Comparison of ENCODE assay signal across 24 cellular contexts in the genomic region with DNA sequence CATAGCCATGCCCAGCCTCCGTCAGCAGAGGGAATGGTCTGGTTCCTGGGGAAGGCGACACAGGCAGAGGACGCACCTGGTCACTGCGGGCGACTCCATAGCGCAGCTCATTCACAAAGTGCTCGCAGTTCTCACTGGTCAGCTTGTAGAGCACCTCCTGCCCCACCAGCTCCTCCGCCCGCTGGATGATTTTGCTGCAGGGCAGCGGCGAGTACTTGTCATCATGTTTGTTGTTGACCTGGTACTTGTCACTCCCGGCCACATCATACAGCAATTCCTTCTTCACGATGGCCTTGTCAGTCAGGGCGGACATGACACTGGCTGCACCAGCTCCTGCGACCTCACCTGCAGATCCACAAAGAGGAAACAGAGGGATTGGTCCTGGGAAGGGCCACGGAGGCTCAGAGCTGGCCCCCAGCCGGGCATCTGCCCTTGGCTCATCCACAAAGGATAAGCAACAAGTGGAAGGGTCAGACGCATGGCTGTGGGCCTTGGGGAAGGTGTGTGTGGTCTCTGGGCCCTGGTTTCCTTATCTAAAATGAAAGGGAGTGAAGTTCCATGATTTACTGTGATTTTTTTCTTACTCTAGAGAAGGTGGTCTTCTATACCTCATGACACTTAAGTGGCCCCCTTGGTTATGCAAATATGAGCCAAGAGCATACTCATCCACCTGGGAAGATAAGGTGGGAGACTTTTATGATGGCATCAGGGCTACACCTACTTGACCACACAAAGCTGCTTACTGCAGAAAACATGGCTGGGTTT. TPM values are rescaled to one million over a fixed set of nuclear protein-coding genes. Genes with fewer than 3 reads are reported as not detected.
"Had no signal": no experiment of that assay in that cellular context is flagged by ENCODE, and none has a peak within 500 bp of the region (broad histone marks: within the 10 kb centered on the region; RNA-seq: fewer than 3 reads in every experiment).

No MANE protein-coding gene starts in this region.

- H3K27ac ChIP-seq: ascending aorta, gastroesophageal sphincter, heart left ventricle, suprapubic skin, upper lobe of right lung had no signal

- H3K4me3 ChIP-seq: ascending aorta, gastroesophageal sphincter, heart left ventricle, suprapubic skin, upper lobe of right lung had no signal

- H3K27me3 Mint-ChIP-seq: activated CD4-positive, alpha-beta memory T cell treated with anti-CD3 and anti-CD28 coated beads, Interleukin-2, amount 10 ng/mL, durations not matched to agents 7 days and 5 days; activated naive CD8-positive, alpha-beta T cell treated with anti-CD3 and anti-CD28 coated beads, Interleukin-2, amount 50 U/mL, for 24 hours; memory B cell; naive thymus-derived CD8-positive, alpha-beta T cell; T-cell had no signal

- ATAC-seq: activated naive CD8-positive, alpha-beta T cell treated with anti-CD3 and anti-CD28 coated beads, Interleukin-2, amount 50 U/mL, for 24 hours; activated T-cell treated with anti-CD3 and anti-CD28 coated beads, Interleukin-2, amount 50 U/mL, for 4 hours; gastroesophageal sphincter; heart left ventricle; naive thymus-derived CD8-positive, alpha-beta T cell; SK-N-SH treated with all-trans-retinoic acid at 6 μM for 48 hours; stimulated activated naive CD8-positive, alpha-beta T cell treated with anti-CD3 and anti-CD28 coated beads, Interleukin-15, Interleukin-2, amounts not matched to agents 100 U/mL and 50 U/mL, for 24 hours; T-cell; upper lobe of right lung had no signal

- H3K9me3 ChIP-seq: ascending aorta, gastroesophageal sphincter, heart left ventricle, suprapubic skin, upper lobe of right lung had no signal

- H3K9me3 Mint-ChIP-seq: activated CD4-positive, alpha-beta memory T cell treated with anti-CD3 and anti-CD28 coated beads, Interleukin-2, amount 10 ng/mL, durations not matched to agents 7 days and 5 days; activated naive CD4-positive, alpha-beta T cell treated with anti-CD3 and anti-CD28 coated beads, Interleukin-2, amount 10 ng/mL, durations not matched to agents 7 days and 5 days; activated naive CD8-positive, alpha-beta T cell treated with anti-CD3 and anti-CD28 coated beads, Interleukin-2, amount 50 U/mL, for 24 hours; activated T-cell treated with anti-CD3 and anti-CD28 coated beads, Interleukin-2, amount 50 U/mL, for 4 hours; immature natural killer cell; memory B cell had no signal

- H3K4me1 Mint-ChIP-seq: activated CD4-positive, alpha-beta memory T cell treated with anti-CD3 and anti-CD28 coated beads, Interleukin-2, amount 10 ng/mL, durations not matched to agents 7 days and 5 days; activated naive CD4-positive, alpha-beta T cell treated with anti-CD3 and anti-CD28 coated beads, Interleukin-2, amount 10 ng/mL, durations not matched to agents 7 days and 5 days; activated naive CD8-positive, alpha-beta T cell treated with anti-CD3 and anti-CD28 coated beads, Interleukin-2, amount 50 U/mL, for 24 hours had no signal

- H3K36me3 Mint-ChIP-seq: activated naive CD4-positive, alpha-beta T cell treated with anti-CD3 and anti-CD28 coated beads, Interleukin-2, amount 10 ng/mL, durations not matched to agents 7 days and 5 days had no signal

- H3K27ac Mint-ChIP-seq: activated CD4-positive, alpha-beta memory T cell treated with anti-CD3 and anti-CD28 coated beads, Interleukin-2, amount 10 ng/mL, durations not matched to agents 7 days and 5 days; activated naive CD4-positive, alpha-beta T cell treated with anti-CD3 and anti-CD28 coated beads, Interleukin-2, amount 10 ng/mL, durations not matched to agents 7 days and 5 days; activated naive CD8-positive, alpha-beta T cell treated with anti-CD3 and anti-CD28 coated beads, Interleukin-2, amount 50 U/mL, for 24 hours; memory B cell; naive thymus-derived CD8-positive, alpha-beta T cell; T-cell had no signal

- H3K27me3 ChIP-seq: ascending aorta, gastroesophageal sphincter, heart left ventricle, suprapubic skin, upper lobe of right lung had no signal

- H3K4me1 ChIP-seq: ascending aorta, gastroesophageal sphincter, suprapubic skin, upper lobe of right lung had no signal

- H3K4me3 Mint-ChIP-seq: activated CD4-positive, alpha-beta memory T cell treated with anti-CD3 and anti-CD28 coated beads, Interleukin-2, amount 10 ng/mL, durations not matched to agents 7 days and 5 days; activated naive CD4-positive, alpha-beta T cell treated with anti-CD3 and anti-CD28 coated beads, Interleukin-2, amount 10 ng/mL, durations not matched to agents 7 days and 5 days; activated naive CD8-positive, alpha-beta T cell treated with anti-CD3 and anti-CD28 coated beads, Interleukin-2, amount 50 U/mL, for 24 hours; activated T-cell treated with anti-CD3 and anti-CD28 coated beads, Interleukin-2, amount 50 U/mL, for 4 hours; immature natural killer cell; memory B cell; naive thymus-derived CD8-positive, alpha-beta T cell; T-cell had no signal

- DNase-seq: activated CD4-positive, alpha-beta memory T cell treated with anti-CD3 and anti-CD28 coated beads, Interleukin-2, amount 10 ng/mL, durations not matched to agents 7 days and 5 days; activated CD4-positive, alpha-beta T cell treated with anti-CD3 and anti-CD28 coated beads for 48 hours; activated CD4-positive, CD25-positive, alpha-beta regulatory T cell; activated naive CD4-positive, alpha-beta T cell treated with anti-CD3 and anti-CD28 coated beads, Interleukin-2, amount 10 ng/mL, durations not matched to agents 7 days and 5 days; activated naive CD8-positive, alpha-beta T cell treated with anti-CD3 and anti-CD28 coated beads, Interleukin-2, amount 50 U/mL, for 24 hours; activated T-cell treated with anti-CD3 and anti-CD28 coated beads, Interleukin-2, amount 50 U/mL, for 4 hours; cortex of kidney; effector CD4-positive, alpha-beta T cell; heart left ventricle; immature natural killer cell; naive thymus-derived CD8-positive, alpha-beta T cell; stimulated activated CD4-positive, alpha-beta T cell treated with anti-CD3 and anti-CD28 coated beads, Interleukin-12 subunit alpha, Interleukin-12 subunit beta, amount 100 ng/mL, for 4 hours; stimulated activated CD4-positive, alpha-beta T cell treated with anti-CD3 and anti-CD28 coated beads, Interleukin-1b, Interleukin-23, amount 100 ng/mL, for 48 hours; stimulated activated naive CD8-positive, alpha-beta T cell treated with anti-CD3 and anti-CD28 coated beads, Interleukin-15, Interleukin-2, amounts not matched to agents 100 U/mL and 50 U/mL, for 24 hours; T-cell; T-helper 9 cell; upper lobe of right lung had no signal

RNA-seq across cellular contexts. Expression of a gene that starts 27.0 kb away (rescaled TPM):
- total RNA-seq: activated CD4-positive, alpha-beta memory T cell treated with anti-CD3 and anti-CD28 coated beads, Interleukin-2, amount 10 ng/mL, durations not matched to agents 7 days and 5 days; activated T-cell treated with anti-CD3 and anti-CD28 coated beads, Interleukin-2, amount 50 U/mL, for 4 hours; ascending aorta; gastroesophageal sphincter; liver; naive thymus-derived CD8-positive, alpha-beta T cell; renal cortical epithelial cell; suprapubic skin had no signal
